Comparison of ENCODE assay signal across 8 cellular contexts in genomic region chr3:44976002-44976815, GRCh38. TPM values are rescaled to one million over a fixed set of nuclear protein-coding genes. Genes with fewer than 3 reads are reported as not detected.
A peak's percentile ranks its signal among the peaks of the same experiment; 100 is the strongest.
DNase-seq lines count a peak whose midpoint lies in the region; ATAC-seq and TF ChIP-seq lines count a peak whose summit lies in the region.

Gene EXOSC7, plus strand, starts transcription at chr3:44976244. Its CDS starts 34 bp downstream, at chr3:44976278.
Gene ZDHHC3, minus strand, starts transcription at chr3:44976174. Its CDS starts 16,738 bp downstream, at chr3:44959436.

- ATAC-seq in heart right ventricle (peak; percentile 91 to 95 (median 94)), upper lobe of left lung (ENCODE audit: low FRiP score in 2 of 2) (peak; percentile 95 to 96)

- H3K27me3 Mint-ChIP-seq in HFFc6 (ENCODE audit: insufficient read depth) (no peaks in the 10 kb centered on the region; the same call in 1 of the 2 replicates), progenitor cell of endocrine pancreas (no peaks in the 10 kb centered on the region)

- no peak for TF ChIP-seq EP300 in upper lobe of left lung (IDR thresholded peaks at IDR 0.05)

- no peaks in the 10 kb centered on the region for H3K9me3 Mint-ChIP-seq in HFFc6
- no peaks in the 10 kb centered on the region for H3K9me3 Mint-ChIP-seq in progenitor cell of endocrine pancreas (ENCODE audit: low read depth)

- TF ChIP-seq POLR2A in NB4 (IDR thresholded peaks at IDR 0.05; ENCODE audit: extremely low read depth, insufficient read length) (peak; percentile 89), adrenal gland (IDR thresholded peaks at IDR 0.05) (peak; percentile 31 to 72), upper lobe of left lung (IDR thresholded peaks at IDR 0.05) (peak in 2 of 4 donors; percentile 60 to 81)

- peak within 1 kb of the TSS; percentile 97 for H3K4me3 Mint-ChIP-seq in HFFc6
- H3K4me3 Mint-ChIP-seq in progenitor cell of endocrine pancreas (ENCODE audit: low read depth) = peak within 1 kb of the TSS; percentile 96

- DNase-seq in HFFc6 (peak; percentile 67), NB4 (ENCODE audit: low read depth) (peak; percentile 90), adrenal gland (peak; percentile 82 to 90 (median 88)), heart right ventricle (peak; percentile 87), progenitor cell of endocrine pancreas (ENCODE audit: low spot score, unreplicated experiment) (peak; percentile 68), upper lobe of left lung (peak; percentile 90 to 96)

- H3K4me1 Mint-ChIP-seq in HFFc6 (ENCODE audit: low read depth) = peaks cover 47% of the 10 kb centered on the region
- H3K4me1 Mint-ChIP-seq in progenitor cell of endocrine pancreas (ENCODE audit: low read depth) = peaks cover 18% of the 10 kb centered on the region

- H3K9me3 ChIP-seq in adrenal gland (replicated peaks in 1 of 3) (no peaks in the 10 kb centered on the region), heart right ventricle (no peaks in the 10 kb centered on the region), upper lobe of left lung (no peaks in the 10 kb centered on the region)

- intact Hi-C loops in T-helper 1 cell treated with Interleukin-12 subunit alpha and Interleukin-12 subunit beta and Interleukin-4 antibody, amounts not matched to agents 30 ng/mL and 1 ng/mL, for 36 hours (cut with micrococcal nuclease) = loop anchor here (1.0 to 5.0 kb wide), 7 partner anchors 12 to 1354 kb away; partner anchors contain the start of genes ANO10, KIAA1143, KIF15 and TCAIM
- intact Hi-C loops in adrenal gland (cut with DNase I) = loop anchor here in 1 of 2 donors (10.0 kb wide), 1 partner anchor 49 kb away; the partner anchor contains the start of gene CLEC3B
- intact Hi-C loops in heart right ventricle (cut with DNase I) = loop anchor here in 4 of 10 donors (5.0 to 10.0 kb wide), 4 partner anchors 36 to 61 kb away; no protein-coding TSS in a partner anchor

- H3K36me3 Mint-ChIP-seq in HFFc6 (ENCODE audit: low read depth) (peaks cover 10% of the 10 kb centered on the region), progenitor cell of endocrine pancreas (ENCODE audit: insufficient read depth) (no peaks in the 10 kb centered on the region)

- H3K27ac Mint-ChIP-seq in HFFc6 (peak within 1 kb of the TSS; percentile 88), progenitor cell of endocrine pancreas (peak within 1 kb of the TSS; percentile 98)

- H3K36me3 ChIP-seq in adrenal gland (replicated peaks in 1 of 2) (no peaks in the 10 kb centered on the region), heart right ventricle (no peaks in the 10 kb centered on the region), upper lobe of left lung (no peaks in the 10 kb centered on the region)

- H3K4me1 ChIP-seq in adrenal gland (replicated peaks in 1 of 2) (peaks cover 5 to 41% of the 10 kb centered on the region in 2 donors), heart right ventricle (peaks cover 5 to 56% (median 33%) of the 10 kb centered on the region in 9 donors), upper lobe of left lung (peaks cover 27 to 49% (median 30%) of the 10 kb centered on the region in 4 donors)

- WGBS in adrenal gland, 4 donors = 0 to 1% (median 0%) methylated on average over 16 to 82 of the region's 82 CpGs
- 1% methylated on average over 79 to 82 of the region's 82 CpGs for WGBS in heart right ventricle, 2 donors
- WGBS in upper lobe of left lung, 2 donors = 0 to 1% methylated on average over 47 to 57 of the region's 82 CpGs

- H3K27ac ChIP-seq in adrenal gland (peak within 1 kb of the TSS; percentile 15 to 95 (median 90)), heart right ventricle (peak within 1 kb of the TSS; percentile 27 to 95 (median 88)), upper lobe of left lung (peak within 1 kb of the TSS; percentile 91 to 95 (median 94))

- H3K4me3 ChIP-seq in GM12875 (ENCODE audit: low read depth, low read length) (peak within 1 kb of the TSS; percentile 97), NB4 (ENCODE audit: low read depth, low read length) (peak within 1 kb of the TSS; percentile 89), adrenal gland (peak within 1 kb of the TSS; percentile 79 to 97 (median 93)), heart right ventricle (peak within 1 kb of the TSS; percentile 59 to 99 (median 90)), upper lobe of left lung (peak within 1 kb of the TSS; percentile 92 to 98 (median 96))

- TF ChIP-seq CTCF in GM12875 (IDR thresholded peaks at IDR 0.05; ENCODE audit: borderline replicate concordance, insufficient read depth, low read depth, low read length) (no peak), HFFc6 (IDR thresholded peaks at IDR 0.05) (no peak), NB4 (IDR thresholded peaks at IDR 0.05; ENCODE audit: low read depth, low read length) (no peak), adrenal gland (IDR thresholded peaks at IDR 0.05) (no peak), heart right ventricle (IDR thresholded peaks at IDR 0.05) (peak in 1 of 9 donors; percentile 19), progenitor cell of endocrine pancreas (IDR thresholded peaks at IDR 0.05; ENCODE audit: unreplicated experiment) (no peak), upper lobe of left lung (IDR thresholded peaks at IDR 0.05) (no peak)

- H3K27me3 ChIP-seq in adrenal gland (no peaks in the 10 kb centered on the region), heart right ventricle (no peaks in the 10 kb centered on the region), upper lobe of left lung (no peaks in the 10 kb centered on the region)

RNA-seq across cellular contexts. Expression of gene EXOSC7, which starts in this region (rescaled TPM):
- 10 to 100 TPM; 41.0 to 54.1 (median 47.9) TPM for total RNA-seq in HFFc6 (2021; fragmentation: NEBNext Ultra II Directional; extraction: Animal tissue kit (Norgen Biotek cat#: 25700))
- 56.0 and 62.9 TPM in 2 replicates for total RNA-seq in T-helper 1 cell treated with Interleukin-12 subunit alpha and Interleukin-12 subunit beta and Interleukin-4 antibody, amounts not matched to agents 30 ng/mL and 1 ng/mL, for 36 hours
- total RNA-seq in adrenal gland (100 to 1,000 TPM in 4 of 8 donors, 10 to 100 TPM in 4; 72.9 to 214 (median 97.7) TPM), heart right ventricle (10 to 100 TPM; 24.2 to 35.4 (median 31.5) TPM), progenitor cell of endocrine pancreas (50.7 and 51.2 TPM in 2 replicates), upper lobe of left lung (10 to 100 TPM; 35.8 to 55.5 (median 41.1) TPM)
- polyA plus RNA-seq in adrenal gland (10 to 100 TPM; 68.9 to 80.2 (median 73.4) TPM), heart right ventricle (10 to 100 TPM; 32.8 to 39.9 TPM)

RNA-seq across cellular contexts. Expression of gene ZDHHC3, which starts in this region (rescaled TPM):
- 10 to 100 TPM; 55.5 to 74.7 (median 64.4) TPM for total RNA-seq in HFFc6 (2021; fragmentation: NEBNext Ultra II Directional; extraction: Animal tissue kit (Norgen Biotek cat#: 25700))
- 49.9 and 65.6 TPM in 2 replicates for total RNA-seq in T-helper 1 cell treated with Interleukin-12 subunit alpha and Interleukin-12 subunit beta and Interleukin-4 antibody, amounts not matched to agents 30 ng/mL and 1 ng/mL, for 36 hours
- total RNA-seq in adrenal gland (100 to 1,000 TPM in 4 of 8 donors, 10 to 100 TPM in 4; 80.1 to 143 (median 99.2) TPM), heart right ventricle (10 to 100 TPM; 35.0 to 52.2 (median 43.1) TPM), progenitor cell of endocrine pancreas (61.2 and 64.9 TPM in 2 replicates), upper lobe of left lung (100 to 1,000 TPM in 5 of 6 donors, 10 to 100 TPM in 1; 98.0 to 179 (median 115) TPM)
- polyA plus RNA-seq in adrenal gland (100 to 1,000 TPM in 1 of 3 donors, 10 to 100 TPM in 2; 30.1 to 148 (median 34.7) TPM), heart right ventricle (10 to 100 TPM; 19.0 to 30.7 TPM)

Comparison
In these comparisons a context has a peak if more than half of its experiments do, and no peak if none do; other contexts are left out.
1. Peak in every context shown above with its lines: DNase-seq, ATAC-seq, H3K4me3 ChIP-seq and H3K27ac ChIP-seq.